ENCODE assay signal across 1 cellular context in the genomic region with DNA sequence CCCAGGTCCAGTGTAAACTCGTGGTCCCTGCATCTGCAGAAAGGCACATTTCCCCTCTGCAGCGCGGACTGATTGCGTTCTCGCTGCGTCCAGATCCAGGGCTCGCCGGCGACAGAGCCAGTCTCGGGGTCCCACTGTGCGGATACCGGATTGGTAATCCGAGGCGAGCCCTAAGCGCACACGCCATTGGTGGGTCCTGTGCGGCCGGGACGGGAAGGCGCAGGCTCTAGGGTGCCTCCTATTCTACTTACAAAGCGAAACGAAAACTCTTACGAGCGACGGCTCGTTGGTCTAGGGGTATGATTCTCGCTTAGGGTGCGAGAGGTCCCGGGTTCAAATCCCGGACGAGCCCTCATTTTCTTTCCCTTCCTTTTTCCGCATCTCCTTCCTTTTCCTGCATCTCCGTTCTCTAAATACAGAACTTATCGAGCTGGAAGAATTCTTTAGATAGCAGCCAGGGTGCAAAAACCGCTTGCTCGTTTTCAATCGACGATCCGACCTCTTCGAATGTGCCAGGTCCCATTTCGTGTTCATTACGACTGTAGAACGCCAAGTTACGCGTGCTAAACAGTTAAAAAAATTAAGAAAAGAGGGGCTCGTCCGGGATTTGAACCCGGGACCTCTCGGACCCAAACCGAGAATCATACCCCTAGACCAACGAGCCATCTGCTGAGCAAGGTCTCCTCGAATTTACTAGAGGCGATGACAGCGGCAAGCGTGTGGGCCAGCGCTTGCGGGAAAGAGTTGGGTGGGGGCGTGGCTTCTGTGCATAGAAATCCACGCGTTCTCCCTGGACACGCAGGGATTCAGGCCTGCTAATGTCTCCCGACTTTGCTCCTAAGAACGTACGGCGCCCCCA.
TF ChIP-seq lines count a peak whose summit lies in the region.

No MANE protein-coding gene starts in this region.

TF ChIP-seq in HepG2, 621 proteins besides CTCF, POLR2A, EP300 and RAD21 (continued from another document and continues in another):
- TF ChIP-seq GMEB1 (CRISPR knock-in tag; IDR thresholded peaks at IDR 0.05; ENCODE audit: borderline replicate concordance) (peak; percentile 64; the same call in 1 of the 2 replicates), PRDM15 (CRISPR knock-in tag; IDR thresholded peaks at IDR 0.05) (peak; percentile 15; the same call in 1 of the 2 replicates), MBD4 (IDR thresholded peaks at IDR 0.05; ENCODE audit: borderline replicate concordance, low read length) (no peak), SOX6 (IDR thresholded peaks at IDR 0.05) (no peak), SOX6 (CRISPR knock-in tag; IDR thresholded peaks at IDR 0.05) (peak; percentile 43), JUND (CRISPR knock-in tag; IDR thresholded peaks at IDR 0.05) (no peak), U2AF2 (IDR thresholded peaks at IDR 0.05; ENCODE audit: low read depth, low read length) (peak; percentile 74; the same call in 1 of the 2 replicates), ZNF333 (CRISPR knock-in tag; IDR thresholded peaks at IDR 0.05; ENCODE audit: borderline replicate concordance) (no peak), ZNF337 (CRISPR knock-in tag; IDR thresholded peaks at IDR 0.05; ENCODE audit: borderline replicate concordance, low read depth) (no peak), ZNF557 (CRISPR knock-in tag; IDR thresholded peaks at IDR 0.05) (no peak), ZNF841 (CRISPR knock-in tag; IDR thresholded peaks at IDR 0.05; ENCODE audit: borderline replicate concordance) (no peak), ZNF564 (CRISPR knock-in tag; IDR thresholded peaks at IDR 0.05) (no peak), ZNF616 (CRISPR knock-in tag; IDR thresholded peaks at IDR 0.05; ENCODE audit: low read depth) (no peak), SRSF1 (optimal IDR thresholded peaks at IDR 0.05; ENCODE audit: low read depth, low read length) (peak; percentile 39), TFDP2 (CRISPR knock-in tag; IDR thresholded peaks at IDR 0.05) (peak; percentile 52), MAF1 (CRISPR knock-in tag; IDR thresholded peaks at IDR 0.05; ENCODE audit: borderline replicate concordance) (peak; percentile 86), BCLAF1 (IDR thresholded peaks at IDR 0.05) (no peak), ZBTB46 (CRISPR knock-in tag; IDR thresholded peaks at IDR 0.05; ENCODE audit: borderline replicate concordance) (no peak), NCOR1 (IDR thresholded peaks at IDR 0.05; ENCODE audit: borderline replicate concordance, low read length) (peak; percentile 87; the same call in 1 of the 2 replicates), ZNF468 (CRISPR knock-in tag; IDR thresholded peaks at IDR 0.05) (no peak), MYNN (CRISPR knock-in tag; IDR thresholded peaks at IDR 0.05; ENCODE audit: low read depth) (0 out of 2 replicates have a peak, but pooled peaks have one; percentile 32), ELF4 (CRISPR knock-in tag; IDR thresholded peaks at IDR 0.05; ENCODE audit: borderline replicate concordance) (no peak), ARHGAP35 (CRISPR knock-in tag; IDR thresholded peaks at IDR 0.05; ENCODE audit: borderline replicate concordance) (no peak), HNRNPL (IDR thresholded peaks at IDR 0.05; ENCODE audit: low read depth, low read length) (no peak), SNRNP70 (IDR thresholded peaks at IDR 0.05; ENCODE audit: low read depth, low read length) (no peak), THAP9 (CRISPR knock-in tag; IDR thresholded peaks at IDR 0.05; ENCODE audit: borderline replicate concordance) (peak; percentile 58; the same call in 1 of the 2 replicates), BCL6 (CRISPR knock-in tag; IDR thresholded peaks at IDR 0.05) (peak; percentile 26; the same call in 1 of the 2 replicates), ZNF724P (CRISPR knock-in tag; IDR thresholded peaks at IDR 0.05; ENCODE audit: borderline replicate concordance) (no peak), KDM5B (CRISPR knock-in tag; IDR thresholded peaks at IDR 0.05; ENCODE audit: borderline replicate concordance) (peak; percentile 6; the same call in 1 of the 2 replicates), ZNF253 (CRISPR knock-in tag; IDR thresholded peaks at IDR 0.05; ENCODE audit: borderline replicate concordance) (no peak), ZNF761 (CRISPR knock-in tag; conservative IDR thresholded peaks at IDR 0.05) (no peak)
- TF ChIP-seq, protein P1, sequence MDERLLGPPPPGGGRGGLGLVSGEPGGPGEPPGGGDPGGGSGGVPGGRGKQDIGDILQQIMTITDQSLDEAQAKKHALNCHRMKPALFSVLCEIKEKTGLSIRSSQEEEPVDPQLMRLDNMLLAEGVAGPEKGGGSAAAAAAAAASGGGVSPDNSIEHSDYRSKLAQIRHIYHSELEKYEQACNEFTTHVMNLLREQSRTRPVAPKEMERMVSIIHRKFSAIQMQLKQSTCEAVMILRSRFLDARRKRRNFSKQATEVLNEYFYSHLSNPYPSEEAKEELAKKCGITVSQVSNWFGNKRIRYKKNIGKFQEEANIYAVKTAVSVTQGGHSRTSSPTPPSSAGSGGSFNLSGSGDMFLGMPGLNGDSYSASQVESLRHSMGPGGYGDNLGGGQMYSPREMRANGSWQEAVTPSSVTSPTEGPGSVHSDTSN (CRISPR knock-in tag; IDR thresholded peaks at IDR 0.05) = peak; percentile 7; the same call in 1 of the 2 replicates
- TF ChIP-seq, protein P2, sequence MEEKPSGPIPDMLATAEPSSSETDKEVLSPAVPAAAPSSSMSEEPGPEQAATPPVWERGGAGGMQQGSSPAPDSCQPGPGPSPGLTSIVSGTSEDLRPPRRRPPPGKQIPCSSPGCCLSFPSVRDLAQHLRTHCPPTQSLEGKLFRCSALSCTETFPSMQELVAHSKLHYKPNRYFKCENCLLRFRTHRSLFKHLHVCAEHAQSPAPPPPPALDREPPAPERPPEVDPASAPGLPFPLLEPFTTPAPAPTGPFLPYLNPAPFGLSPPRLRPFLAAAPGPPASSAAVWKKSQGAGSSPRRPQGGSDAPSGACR (CRISPR knock-in tag; IDR thresholded peaks at IDR 0.05) = no peak; the same call in 1 of the 2 replicates
- TF ChIP-seq, protein P3, sequence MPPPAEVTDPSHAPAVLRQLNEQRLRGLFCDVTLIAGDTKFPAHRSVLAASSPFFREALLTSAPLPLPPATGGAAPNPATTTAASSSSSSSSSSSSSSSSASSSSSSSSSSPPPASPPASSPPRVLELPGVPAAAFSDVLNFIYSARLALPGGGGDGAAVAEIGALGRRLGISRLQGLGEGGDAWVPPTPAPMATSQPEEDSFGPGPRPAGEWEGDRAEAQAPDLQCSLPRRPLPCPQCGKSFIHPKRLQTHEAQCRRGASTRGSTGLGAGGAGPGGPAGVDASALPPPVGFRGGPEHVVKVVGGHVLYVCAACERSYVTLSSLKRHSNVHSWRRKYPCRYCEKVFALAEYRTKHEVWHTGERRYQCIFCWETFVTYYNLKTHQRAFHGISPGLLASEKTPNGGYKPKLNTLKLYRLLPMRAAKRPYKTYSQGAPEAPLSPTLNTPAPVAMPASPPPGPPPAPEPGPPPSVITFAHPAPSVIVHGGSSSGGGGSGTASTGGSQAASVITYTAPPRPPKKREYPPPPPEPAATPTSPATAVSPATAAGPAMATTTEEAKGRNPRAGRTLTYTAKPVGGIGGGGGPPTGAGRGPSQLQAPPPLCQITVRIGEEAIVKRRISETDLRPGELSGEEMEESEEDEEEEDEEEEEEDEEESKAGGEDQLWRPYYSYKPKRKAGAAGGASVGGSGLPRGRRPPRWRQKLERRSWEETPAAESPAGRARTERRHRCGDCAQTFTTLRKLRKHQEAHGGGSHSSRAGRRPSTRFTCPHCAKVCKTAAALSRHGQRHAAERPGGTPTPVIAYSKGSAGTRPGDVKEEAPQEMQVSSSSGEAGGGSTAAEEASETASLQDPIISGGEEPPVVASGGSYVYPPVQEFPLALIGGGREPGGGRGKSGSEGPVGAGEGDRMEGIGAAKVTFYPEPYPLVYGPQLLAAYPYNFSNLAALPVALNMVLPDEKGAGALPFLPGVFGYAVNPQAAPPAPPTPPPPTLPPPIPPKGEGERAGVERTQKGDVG (CRISPR knock-in tag; IDR thresholded peaks at IDR 0.05; ENCODE audit: borderline replicate concordance) = no peak
